In the genomic region with DNA sequence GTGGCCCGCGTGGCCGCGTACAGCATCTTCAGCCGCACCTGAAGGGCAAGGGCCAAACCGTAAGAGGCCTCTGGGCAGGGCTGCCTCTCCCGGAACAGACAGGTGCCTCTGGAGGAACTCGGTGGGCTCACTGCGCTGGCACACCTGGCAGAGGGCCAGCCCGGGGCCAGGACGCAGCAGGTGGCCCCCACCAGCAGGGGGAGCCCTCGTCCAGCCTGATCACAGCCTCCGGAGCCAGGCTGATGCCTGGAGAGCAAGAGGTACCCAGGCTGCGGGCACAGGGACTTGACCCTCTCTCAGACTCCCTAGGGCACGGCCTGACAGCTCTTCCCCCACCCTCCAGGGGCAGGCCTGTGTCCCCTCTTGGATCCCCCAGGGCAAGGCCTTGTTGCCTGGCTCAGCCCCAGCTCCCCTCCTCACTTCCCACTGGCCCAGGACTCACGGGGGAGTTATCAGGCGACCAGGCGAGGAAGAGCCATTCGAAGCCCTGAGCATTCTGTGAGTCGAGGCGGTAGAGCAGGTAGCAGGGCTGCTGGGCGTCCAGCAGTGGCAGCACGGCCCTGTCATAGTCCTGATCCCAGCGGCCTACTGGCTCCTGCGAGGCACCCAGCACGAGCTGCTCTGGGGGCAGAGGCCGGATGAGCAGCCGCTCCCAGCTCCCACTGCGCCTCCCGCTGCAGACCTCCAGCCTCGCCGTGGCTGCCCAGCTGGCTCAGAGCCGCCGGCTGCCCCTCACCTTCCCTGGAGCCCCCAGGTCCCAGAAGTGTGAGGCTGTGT, we compare ENCODE assay signal across 1 cellular context.
TF ChIP-seq lines count a peak whose summit lies in the region.

No MANE protein-coding gene starts in this region.

TF ChIP-seq in GM12878, 131 proteins besides CTCF, POLR2A, EP300 and RAD21 (continued from another document):
- TF ChIP-seq, protein P1, sequence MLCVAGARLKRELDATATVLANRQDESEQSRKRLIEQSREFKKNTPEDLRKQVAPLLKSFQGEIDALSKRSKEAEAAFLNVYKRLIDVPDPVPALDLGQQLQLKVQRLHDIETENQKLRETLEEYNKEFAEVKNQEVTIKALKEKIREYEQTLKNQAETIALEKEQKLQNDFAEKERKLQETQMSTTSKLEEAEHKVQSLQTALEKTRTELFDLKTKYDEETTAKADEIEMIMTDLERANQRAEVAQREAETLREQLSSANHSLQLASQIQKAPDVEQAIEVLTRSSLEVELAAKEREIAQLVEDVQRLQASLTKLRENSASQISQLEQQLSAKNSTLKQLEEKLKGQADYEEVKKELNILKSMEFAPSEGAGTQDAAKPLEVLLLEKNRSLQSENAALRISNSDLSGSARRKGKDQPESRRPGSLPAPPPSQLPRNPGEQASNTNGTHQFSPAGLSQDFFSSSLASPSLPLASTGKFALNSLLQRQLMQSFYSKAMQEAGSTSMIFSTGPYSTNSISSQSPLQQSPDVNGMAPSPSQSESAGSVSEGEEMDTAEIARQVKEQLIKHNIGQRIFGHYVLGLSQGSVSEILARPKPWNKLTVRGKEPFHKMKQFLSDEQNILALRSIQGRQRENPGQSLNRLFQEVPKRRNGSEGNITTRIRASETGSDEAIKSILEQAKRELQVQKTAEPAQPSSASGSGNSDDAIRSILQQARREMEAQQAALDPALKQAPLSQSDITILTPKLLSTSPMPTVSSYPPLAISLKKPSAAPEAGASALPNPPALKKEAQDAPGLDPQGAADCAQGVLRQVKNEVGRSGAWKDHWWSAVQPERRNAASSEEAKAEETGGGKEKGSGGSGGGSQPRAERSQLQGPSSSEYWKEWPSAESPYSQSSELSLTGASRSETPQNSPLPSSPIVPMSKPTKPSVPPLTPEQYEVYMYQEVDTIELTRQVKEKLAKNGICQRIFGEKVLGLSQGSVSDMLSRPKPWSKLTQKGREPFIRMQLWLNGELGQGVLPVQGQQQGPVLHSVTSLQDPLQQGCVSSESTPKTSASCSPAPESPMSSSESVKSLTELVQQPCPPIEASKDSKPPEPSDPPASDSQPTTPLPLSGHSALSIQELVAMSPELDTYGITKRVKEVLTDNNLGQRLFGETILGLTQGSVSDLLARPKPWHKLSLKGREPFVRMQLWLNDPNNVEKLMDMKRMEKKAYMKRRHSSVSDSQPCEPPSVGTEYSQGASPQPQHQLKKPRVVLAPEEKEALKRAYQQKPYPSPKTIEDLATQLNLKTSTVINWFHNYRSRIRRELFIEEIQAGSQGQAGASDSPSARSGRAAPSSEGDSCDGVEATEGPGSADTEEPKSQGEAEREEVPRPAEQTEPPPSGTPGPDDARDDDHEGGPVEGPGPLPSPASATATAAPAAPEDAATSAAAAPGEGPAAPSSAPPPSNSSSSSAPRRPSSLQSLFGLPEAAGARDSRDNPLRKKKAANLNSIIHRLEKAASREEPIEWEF (IDR thresholded peaks at IDR 0.05; ENCODE audit: insufficient replicate concordance, low read depth, low read length), result no peak
